18 cellular contexts compared by ENCODE assay signal in the genomic region with DNA sequence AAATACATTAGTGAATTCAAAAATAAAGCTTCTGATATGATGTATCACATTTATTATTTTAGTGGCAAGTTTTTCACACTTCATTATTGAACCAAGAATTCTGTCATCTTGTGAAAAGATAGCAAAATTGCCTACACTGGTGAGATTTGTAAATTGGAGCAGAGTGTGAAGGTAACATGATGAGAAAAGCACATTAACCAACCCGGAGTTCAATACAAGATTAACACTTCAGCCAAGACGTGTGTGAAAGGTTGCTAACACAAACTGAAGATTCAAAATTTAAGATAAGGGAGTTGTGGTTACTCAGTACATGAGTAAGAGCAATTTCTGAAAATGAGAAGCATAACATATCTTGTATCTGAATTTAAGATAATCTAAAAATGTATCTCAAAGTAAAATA.
"Had no signal": no experiment of that assay in that cellular context is flagged by ENCODE, and none has a peak within 500 bp of the region (broad histone marks: within the 10 kb centered on the region; RNA-seq: fewer than 3 reads in every experiment).

No MANE protein-coding gene starts in this region.

- H3K27me3 ChIP-seq: SJSA1 had no signal

- H3K9me3 ChIP-seq: SJSA1 had no signal

- H3K27ac ChIP-seq: SJSA1, SK-N-MC had no signal

- H3K4me3 ChIP-seq: SJSA1, SK-N-MC had no signal

- DNase-seq: KBM-7, MV-4-11, NCI-H1048, NCI-H1105, NCI-H1417, NCI-H1436 treated with DMSO at 0.1 percent for 48 hours, NCI-H1694, NCI-H187 treated with DMSO at 0.1 percent for 48 hours, NCI-H2029 treated with DMSO at 0.1 percent for 48 hours, NCI-H2171 treated with DMSO at 0.1 percent for 48 hours, NCI-H524, NCI-H69, NCI-H774, Right ventricle myocardium superior, RPMI8226, SIG-M5 had no signal

- H3K36me3 ChIP-seq: SJSA1 had no signal

- H3K4me1 ChIP-seq: SJSA1 had no signal
